Comparison of ENCODE assay signal across 24 cellular contexts in genomic region chr3:64144241-64144900, GRCh38.
A peak's percentile ranks its signal among the peaks of the same experiment; 100 is the strongest.
DNase-seq lines count a peak whose midpoint lies in the region; ATAC-seq, FAIRE-seq and TF ChIP-seq lines count a peak whose summit lies in the region.
"Had no signal": no experiment of that assay in that cellular context is flagged by ENCODE, and none has a peak within 500 bp of the region (broad histone marks: within the 10 kb centered on the region; RNA-seq: fewer than 3 reads in every experiment).

No MANE protein-coding gene starts in this region.

- H3K27me3 Mint-ChIP-seq in astrocyte (ENCODE audit: low read depth, unreplicated experiment) (no peaks in the 10 kb centered on the region), glutamatergic neuron (ENCODE audit: unreplicated experiment) (peaks cover 4% of the 10 kb centered on the region)
- H3K27me3 Mint-ChIP-seq: activated naive CD4-positive, alpha-beta T cell treated with anti-CD3 and anti-CD28 coated beads, Interleukin-2, amount 10 ng/mL, durations not matched to agents 7 days and 5 days; central memory CD8-positive, alpha-beta T cell; naive B cell had no signal

- H3K27ac ChIP-seq in astrocyte (ENCODE audit: low read depth, low read length) (peak overlapping the region; percentile 55), stomach smooth muscle (ENCODE audit: low read length) (peak overlapping the region; percentile 38)
- H3K27ac ChIP-seq: BLaER1 treated with 17β-estradiol and CSF1 and Interleukin-3, amounts not matched to agents 10 nM and 100 nM; gastrocnemius medialis had no signal

- no peak for TF ChIP-seq CTCF in astrocyte (IDR thresholded peaks at IDR 0.05; ENCODE audit: insufficient read depth, low read depth, low read length)
- no peak for TF ChIP-seq CTCF in glutamatergic neuron (IDR thresholded peaks at IDR 0.05; ENCODE audit: partially characterized antibody, unreplicated experiment)

- H3K36me3 ChIP-seq in astrocyte (ENCODE audit: insufficient read depth, low read length) (peaks cover 13% of the 10 kb centered on the region), stomach smooth muscle (ENCODE audit: control insufficient read depth in 2 of 2, insufficient read depth in 2 of 2, low read length in 2 of 2) (peaks cover 16 to 37% of the 10 kb centered on the region in 2 donors)
- H3K36me3 ChIP-seq: uterus had no signal

- H3K79me2 ChIP-seq in astrocyte (ENCODE audit: insufficient read depth, low read length) = peaks cover 44% of the 10 kb centered on the region

- peak; percentile 27 for ATAC-seq in Right ventricle myocardium superior (ENCODE audit: poor library complexity)
- ATAC-seq in Right ventricle myocardium inferior = no peak
- ATAC-seq: activated T-cell treated with anti-CD3 and anti-CD28 coated beads, Interleukin-2, amount 50 U/mL, for 72 hours; gastrocnemius medialis had no signal

- intact Hi-C loops in Right ventricle myocardium superior (cut with DNase I) (no loop called here), Right ventricle myocardium inferior (cut with DNase I) (no loop called here)

- H4K20me1 ChIP-seq in astrocyte (ENCODE audit: insufficient read depth, low read length) = peaks cover 29% of the 10 kb centered on the region
- H4K20me1 ChIP-seq: BLaER1 treated with 17β-estradiol and CSF1 and Interleukin-3, amounts not matched to agents 10 nM and 100 nM had no signal

- no peak for FAIRE-seq in astrocyte (lab: Jason Lieb, UNC)
- FAIRE-seq: H54 had no signal

- H3K9me3 ChIP-seq in astrocyte (ENCODE audit: insufficient read depth, low read depth, low read length) (no peaks in the 10 kb centered on the region), stomach smooth muscle (ENCODE audit: control insufficient read depth in 2 of 2, low read length in 2 of 2) (no peaks in the 10 kb centered on the region)
- H3K9me3 ChIP-seq: gastrocnemius medialis, uterus had no signal

- peak overlapping the region; percentile 4 for H3K4me2 ChIP-seq in astrocyte (ENCODE audit: low read length)
- H3K4me2 ChIP-seq: BLaER1 treated with 17β-estradiol and CSF1 and Interleukin-3, amounts not matched to agents 10 nM and 100 nM had no signal

- H3K4me1 Mint-ChIP-seq in astrocyte (ENCODE audit: low read depth, unreplicated experiment) (peaks cover 21% of the 10 kb centered on the region), glutamatergic neuron (ENCODE audit: low read depth, unreplicated experiment) (peaks cover 30% of the 10 kb centered on the region)
- H3K4me1 Mint-ChIP-seq: activated naive CD4-positive, alpha-beta T cell treated with anti-CD3 and anti-CD28 coated beads, Interleukin-2, amount 10 ng/mL, durations not matched to agents 7 days and 5 days; central memory CD8-positive, alpha-beta T cell; naive B cell had no signal

- H3K36me3 Mint-ChIP-seq in astrocyte (ENCODE audit: low read depth, unreplicated experiment) = peaks cover 42% of the 10 kb centered on the region
- peaks cover 8% of the 10 kb centered on the region for H3K36me3 Mint-ChIP-seq in glutamatergic neuron (ENCODE audit: unreplicated experiment)
- H3K36me3 Mint-ChIP-seq: activated naive CD4-positive, alpha-beta T cell treated with anti-CD3 and anti-CD28 coated beads, Interleukin-2, amount 10 ng/mL, durations not matched to agents 7 days and 5 days; naive B cell had no signal

- H2AFZ ChIP-seq in astrocyte (ENCODE audit: low read depth, low read length) = no peak overlapping the region

- H3K4me1 ChIP-seq in astrocyte (ENCODE audit: insufficient read depth, low read length) (peaks cover 19% of the 10 kb centered on the region), stomach smooth muscle (ENCODE audit: control insufficient read depth, insufficient read depth, low read length) (peaks cover 53% of the 10 kb centered on the region)
- H3K4me1 ChIP-seq: uterus had no signal

- H3K9ac ChIP-seq in astrocyte (ENCODE audit: low read length) (peak overlapping the region; percentile 13), stomach smooth muscle (ENCODE audit: low read length in 2 of 2) (no peak overlapping the region)
- H3K9ac ChIP-seq: BLaER1 treated with 17β-estradiol and CSF1 and Interleukin-3, amounts not matched to agents 10 nM and 100 nM had no signal

- H3K9me3 Mint-ChIP-seq in astrocyte (ENCODE audit: unreplicated experiment) = no peaks in the 10 kb centered on the region
- H3K9me3 Mint-ChIP-seq in glutamatergic neuron (ENCODE audit: unreplicated experiment) = peaks cover 4% of the 10 kb centered on the region
- H3K9me3 Mint-ChIP-seq: activated naive CD4-positive, alpha-beta T cell treated with anti-CD3 and anti-CD28 coated beads, Interleukin-2, amount 10 ng/mL, durations not matched to agents 7 days and 5 days; activated T-cell treated with anti-CD3 and anti-CD28 coated beads, Interleukin-2, amount 50 U/mL, for 72 hours; central memory CD8-positive, alpha-beta T cell had no signal

- H3K27me3 ChIP-seq in astrocyte (ENCODE audit: insufficient read depth, low read length) (no peaks in the 10 kb centered on the region), stomach smooth muscle (ENCODE audit: control insufficient read depth in 1 of 2, insufficient read depth in 2 of 2, low read length in 2 of 2) (no peaks in the 10 kb centered on the region)
- H3K27me3 ChIP-seq: BLaER1 treated with 17β-estradiol and CSF1 and Interleukin-3, amounts not matched to agents 10 nM and 100 nM; gastrocnemius medialis; uterus had no signal

- H3K4me3 Mint-ChIP-seq in astrocyte (ENCODE audit: unreplicated experiment) = no peak overlapping the region
- H3K4me3 Mint-ChIP-seq in glutamatergic neuron (ENCODE audit: unreplicated experiment) = peak overlapping the region; percentile 34
- H3K4me3 Mint-ChIP-seq: activated naive CD4-positive, alpha-beta T cell treated with anti-CD3 and anti-CD28 coated beads, Interleukin-2, amount 10 ng/mL, durations not matched to agents 7 days and 5 days; activated T-cell treated with anti-CD3 and anti-CD28 coated beads, Interleukin-2, amount 50 U/mL, for 72 hours; central memory CD8-positive, alpha-beta T cell; naive B cell had no signal

- no peak overlapping the region for H3K4me3 ChIP-seq in astrocyte (ENCODE audit: insufficient read depth, low read depth, low read length)
- H3K4me3 ChIP-seq in stomach smooth muscle (ENCODE audit: low read length in 2 of 2) = no peak overlapping the region
- H3K4me3 ChIP-seq: BLaER1 treated with 17β-estradiol and CSF1 and Interleukin-3, amounts not matched to agents 10 nM and 100 nM; gastrocnemius medialis; uterus had no signal

- H3K27ac Mint-ChIP-seq in astrocyte (ENCODE audit: unreplicated experiment) (peak overlapping the region; percentile 88), glutamatergic neuron (ENCODE audit: unreplicated experiment) (peak overlapping the region; percentile 93)
- H3K27ac Mint-ChIP-seq: activated naive CD4-positive, alpha-beta T cell treated with anti-CD3 and anti-CD28 coated beads, Interleukin-2, amount 10 ng/mL, durations not matched to agents 7 days and 5 days; activated T-cell treated with anti-CD3 and anti-CD28 coated beads, Interleukin-2, amount 50 U/mL, for 72 hours; naive B cell had no signal

- DNase-seq in Right ventricle myocardium superior = no peak
- no peak for DNase-seq in Right ventricle myocardium inferior (ENCODE audit: missing footprints)
- DNase-seq in astrocyte (ENCODE audit: low read depth) = no peak
- DNase-seq in glutamatergic neuron = no peak
- no peak for DNase-seq in D341Med (ENCODE audit: low spot score)
- no peak for DNase-seq in NCI-H526 (lab: John Stamatoyannopoulos, UW)
- no peak for DNase-seq in T-helper 2 cell
- DNase-seq: ACHN; activated CD4-positive, alpha-beta T cell treated with anti-CD3 and anti-CD28 coated beads for 48 hours; activated naive CD4-positive, alpha-beta T cell treated with anti-CD3 and anti-CD28 coated beads, Interleukin-2, amount 10 ng/mL, durations not matched to agents 7 days and 5 days; activated T-cell treated with anti-CD3 and anti-CD28 coated beads, Interleukin-2, amount 50 U/mL, for 72 hours; gastrocnemius medialis; islet precursor cell; naive B cell; NCI-H774; right cardiac atrium; SIG-M5; stimulated activated CD8-positive, alpha-beta memory T cell treated with anti-CD3 and anti-CD28 coated beads, Interleukin-4, amount 100 ng/mL, for 48 hours; substantia nigra had no signal
